In the genomic region with DNA sequence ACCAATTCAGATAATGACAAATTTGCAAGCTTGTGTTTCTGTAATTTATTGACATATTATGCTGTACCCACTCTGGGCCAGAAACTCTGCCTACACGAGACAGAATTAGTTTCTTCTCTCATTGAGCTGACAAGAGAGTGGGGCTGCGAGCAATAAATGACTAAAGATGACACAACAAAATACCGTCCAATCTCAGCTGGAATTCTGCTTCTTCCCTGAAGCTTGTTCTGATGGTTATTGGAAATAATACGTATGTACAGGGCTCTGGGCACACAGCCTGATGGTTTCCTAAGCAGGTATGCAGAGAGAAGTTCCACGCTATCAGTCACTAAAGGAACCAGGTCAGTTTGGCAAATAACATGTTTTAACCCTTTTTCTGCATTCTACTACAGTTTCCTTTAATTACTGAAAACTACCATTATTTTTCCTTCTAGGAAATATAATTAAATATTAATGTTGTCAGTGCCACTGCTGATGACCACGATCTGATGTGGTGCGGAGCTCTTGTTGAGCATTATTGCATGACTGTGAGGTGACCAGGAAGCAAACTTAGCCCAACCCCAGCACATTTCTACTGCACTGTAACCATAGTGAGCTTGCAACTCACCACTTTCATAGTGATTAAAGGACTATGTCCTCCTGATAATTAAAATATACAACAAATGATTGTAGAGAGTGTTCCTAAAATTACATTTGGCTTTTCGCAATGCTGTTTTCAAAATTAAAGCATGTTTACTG, we compare ENCODE assay signal across 19 cellular contexts.
"Had no signal": no experiment of that assay in that cellular context is flagged by ENCODE, and none has a peak within 500 bp of the region (broad histone marks: within the 10 kb centered on the region; RNA-seq: fewer than 3 reads in every experiment).

No MANE protein-coding gene starts in this region.

- H3K27me3 Mint-ChIP-seq: activated CD4-positive, alpha-beta T cell treated with anti-CD3 and anti-CD28 coated beads, Interleukin-2, amount 10 ng/mL, durations not matched to agents 24 days and 14 days; activated naive CD8-positive, alpha-beta T cell treated with anti-CD3 and anti-CD28 coated beads for 36 hours; memory B cell; naive thymus-derived CD8-positive, alpha-beta T cell; progenitor cell of endocrine pancreas had no signal

- H3K4me3 Mint-ChIP-seq: activated CD4-positive, alpha-beta T cell treated with anti-CD3 and anti-CD28 coated beads, Interleukin-2, amount 10 ng/mL, durations not matched to agents 24 days and 14 days; activated CD8-positive, alpha-beta T cell treated with anti-CD3 and anti-CD28 coated beads, Interleukin-2, amount 10 ng/mL, durations not matched to agents 7 days and 5 days; activated naive CD8-positive, alpha-beta T cell treated with anti-CD3 and anti-CD28 coated beads for 36 hours; activated T-cell treated with anti-CD3 and anti-CD28 coated beads, Interleukin-2, amount 50 U/mL, for 72 hours; memory B cell; naive thymus-derived CD8-positive, alpha-beta T cell had no signal

- H3K4me3 ChIP-seq: body of pancreas, coronary artery, esophagus muscularis mucosa, sigmoid colon, uterus had no signal

- H3K27ac Mint-ChIP-seq: activated CD4-positive, alpha-beta T cell treated with anti-CD3 and anti-CD28 coated beads, Interleukin-2, amount 10 ng/mL, durations not matched to agents 24 days and 14 days; activated CD8-positive, alpha-beta T cell treated with anti-CD3 and anti-CD28 coated beads, Interleukin-2, amount 10 ng/mL, durations not matched to agents 7 days and 5 days; activated naive CD8-positive, alpha-beta T cell treated with anti-CD3 and anti-CD28 coated beads for 36 hours; activated T-cell treated with anti-CD3 and anti-CD28 coated beads, Interleukin-2, amount 50 U/mL, for 72 hours; memory B cell; naive thymus-derived CD8-positive, alpha-beta T cell; progenitor cell of endocrine pancreas had no signal

- ATAC-seq: activated CD8-positive, alpha-beta T cell treated with anti-CD3 and anti-CD28 coated beads, Interleukin-2, amount 10 ng/mL, durations not matched to agents 7 days and 5 days; activated T-cell treated with anti-CD3 and anti-CD28 coated beads, Interleukin-2, amount 50 U/mL, for 72 hours; body of pancreas; left colon; naive thymus-derived CD8-positive, alpha-beta T cell had no signal

- H3K27ac ChIP-seq: body of pancreas, coronary artery, esophagus muscularis mucosa, sigmoid colon, uterus had no signal

- H3K4me1 ChIP-seq: body of pancreas, esophagus muscularis mucosa, sigmoid colon, uterus had no signal

- H3K27me3 ChIP-seq: body of pancreas, esophagus muscularis mucosa, sigmoid colon, uterus had no signal

- H3K9me3 Mint-ChIP-seq: activated CD4-positive, alpha-beta T cell treated with anti-CD3 and anti-CD28 coated beads, Interleukin-2, amount 10 ng/mL, durations not matched to agents 24 days and 14 days; activated naive CD8-positive, alpha-beta T cell treated with anti-CD3 and anti-CD28 coated beads for 36 hours; activated T-cell treated with anti-CD3 and anti-CD28 coated beads, Interleukin-2, amount 50 U/mL, for 72 hours; memory B cell had no signal

- H3K9me3 ChIP-seq: body of pancreas, esophagus muscularis mucosa, sigmoid colon, uterus had no signal

- H3K36me3 ChIP-seq: esophagus muscularis mucosa, sigmoid colon, uterus had no signal

- H3K4me1 Mint-ChIP-seq: activated CD4-positive, alpha-beta T cell treated with anti-CD3 and anti-CD28 coated beads, Interleukin-2, amount 10 ng/mL, durations not matched to agents 24 days and 14 days had no signal

- DNase-seq: activated CD4-positive, alpha-beta T cell treated with anti-CD3 and anti-CD28 coated beads, Interleukin-2, amount 10 ng/mL, durations not matched to agents 24 days and 14 days; activated CD4-positive, CD25-positive, alpha-beta regulatory T cell; activated CD8-positive, alpha-beta memory T cell treated with anti-CD3 and anti-CD28 coated beads, Interleukin-2, amount 50 U/mL, for 4 hours; activated CD8-positive, alpha-beta T cell treated with anti-CD3 and anti-CD28 coated beads, Interleukin-2, amount 10 ng/mL, durations not matched to agents 7 days and 5 days; activated gamma-delta T cell treated with Interleukin-2 at 50 U/mL for 16 hours; activated naive CD8-positive, alpha-beta T cell treated with anti-CD3 and anti-CD28 coated beads for 36 hours; activated T-cell treated with anti-CD3 and anti-CD28 coated beads, Interleukin-2, amount 50 U/mL, for 72 hours; body of pancreas; central memory CD4-positive, alpha-beta T cell; glutamatergic neuron; left colon; naive thymus-derived CD8-positive, alpha-beta T cell; sigmoid colon; stimulated activated CD4-positive, alpha-beta T cell treated with anti-CD3 and anti-CD28 coated beads, Interleukin-1b, Interleukin-23, amount 100 ng/mL, for 48 hours; uterus had no signal
